ENCODE assay signal across 15 cellular contexts in the genomic region with DNA sequence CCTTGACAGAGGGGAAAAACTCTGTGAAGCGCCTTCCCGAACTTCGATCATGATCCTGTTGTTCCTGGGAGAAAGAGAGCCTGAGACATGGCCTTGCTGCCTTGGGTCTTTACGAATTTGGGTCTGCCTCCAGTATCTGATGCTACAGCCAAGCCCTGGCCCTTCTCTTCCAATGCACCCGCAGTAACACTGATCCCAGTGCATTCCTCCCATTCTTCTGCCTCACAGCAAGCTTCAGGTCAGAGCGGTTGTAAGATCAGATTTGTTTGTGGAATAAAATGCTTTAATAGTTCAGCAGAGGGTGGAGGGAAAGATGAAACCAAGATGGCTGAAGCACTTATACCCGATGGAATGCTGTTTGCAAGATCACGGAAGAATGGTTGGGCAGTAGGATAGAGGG.
DNase-seq lines count a peak whose midpoint lies in the region; ATAC-seq and TF ChIP-seq lines count a peak whose summit lies in the region.
"Had no signal": no experiment of that assay in that cellular context is flagged by ENCODE, and none has a peak within 500 bp of the region (broad histone marks: within the 10 kb centered on the region; RNA-seq: fewer than 3 reads in every experiment).

No MANE protein-coding gene starts in this region.

- ATAC-seq in Right ventricle myocardium inferior, result peak; percentile 8
- ATAC-seq in right cardiac atrium, result no peak
- peak; percentile 50 for ATAC-seq in sciatic nerve
- no peak for ATAC-seq in GM21723 (IDR thresholded peaks at IDR 0.05; ENCODE audit: unreplicated experiment)
- ATAC-seq: CD8-positive, alpha-beta T cell; HepG2 had no signal

- no peak overlapping the region for H3K27ac ChIP-seq in right cardiac atrium (ENCODE audit: low read length)
- no peak overlapping the region for H3K27ac ChIP-seq in OCI-LY7 (ENCODE audit: low read depth, low read length, poor library complexity, severe bottlenecking)
- H3K27ac ChIP-seq: 22Rv1; BLaER1 treated with 17β-estradiol and CSF1 and Interleukin-3, amounts not matched to agents 10 nM and 100 nM had no signal

- no peaks in the 10 kb centered on the region for H3K79me2 ChIP-seq in OCI-LY7 (ENCODE audit: insufficient read depth, low read depth, low read length)

- H3K27me3 ChIP-seq in right cardiac atrium (ENCODE audit: control insufficient read depth, insufficient read depth), result no peaks in the 10 kb centered on the region
- H3K27me3 ChIP-seq: BLaER1 treated with 17β-estradiol and CSF1 and Interleukin-3, amounts not matched to agents 10 nM and 100 nM had no signal

- no peaks in the 10 kb centered on the region for H3K36me3 ChIP-seq in OCI-LY7 (ENCODE audit: insufficient read depth, low read length)
- H3K36me3 ChIP-seq: BLaER1 treated with 17β-estradiol and CSF1 and Interleukin-3, amounts not matched to agents 10 nM and 100 nM had no signal

- POLR2A ChIA-PET in OCI-LY7 (lab: Charles Lee), result no interaction called here

- CTCF ChIA-PET in OCI-LY7 (lab: Charles Lee; ENCODE audit: unreplicated experiment), result no interaction called here

- H3K9me3 ChIP-seq in right cardiac atrium (ENCODE audit: control insufficient read depth, low read length), result no peaks in the 10 kb centered on the region
- H3K9me3 ChIP-seq in OCI-LY7 (ENCODE audit: low read length), result peaks cover 12% of the 10 kb centered on the region; the same call in 1 of the 2 replicates

- no peak overlapping the region for H3K4me3 ChIP-seq in right cardiac atrium (ENCODE audit: low read length)
- H3K4me3 ChIP-seq in OCI-LY7 (ENCODE audit: low read depth, low read length, poor library complexity, severe bottlenecking), result no peak overlapping the region
- H3K4me3 ChIP-seq: BLaER1 treated with 17β-estradiol and CSF1 and Interleukin-3, amounts not matched to agents 10 nM and 100 nM had no signal

- no peaks in the 10 kb centered on the region for H3K4me1 ChIP-seq in right cardiac atrium (ENCODE audit: control insufficient read depth, insufficient read depth, low read length)
- peaks cover 6% of the 10 kb centered on the region for H3K4me1 ChIP-seq in OCI-LY7 (ENCODE audit: insufficient read depth, low read length, poor library complexity, severe bottlenecking)

- WGBS in right cardiac atrium, result 87% methylated on average over 8 of the region's 8 CpGs

- no TSS peak for BruUV-seq in OCI-LY7 (replicated peaks; lab: Mats Ljungman, UMichigan)

- intact Hi-C loops in Right ventricle myocardium inferior (cut with DNase I), result no loop called here
- intact Hi-C loops in right cardiac atrium (cut with DNase I), result no loop called here
- intact Hi-C loops in sciatic nerve (cut with DNase I), result no loop called here
- intact Hi-C loops in OCI-LY7 (cut with micrococcal nuclease; ENCODE audit: unreplicated experiment), result no loop called here

- DNase-seq in Right ventricle myocardium inferior (ENCODE audit: missing footprints), result no peak
- DNase-seq in right cardiac atrium, result no peak
- DNase-seq in islet precursor cell, result peak; percentile 54
- DNase-seq in sciatic nerve (ENCODE audit: low spot score), result no peak
- no peak for DNase-seq in A172 (ENCODE audit: low spot score)
- no peak for DNase-seq in OCI-LY7 (ENCODE audit: low spot score)
- DNase-seq: Calu3; CD8-positive, alpha-beta T cell; DMS79 treated with DMSO at 0.1 percent for 48 hours; GF-D8; H9 had no signal

- no peaks in the 10 kb centered on the region for H4K20me1 ChIP-seq in OCI-LY7 (ENCODE audit: insufficient read depth, low read length)
- H4K20me1 ChIP-seq: BLaER1 treated with 17β-estradiol and CSF1 and Interleukin-3, amounts not matched to agents 10 nM and 100 nM had no signal

- no peak overlapping the region for H3K4me2 ChIP-seq in OCI-LY7 (ENCODE audit: low read length)
- H3K4me2 ChIP-seq: BLaER1 treated with 17β-estradiol and CSF1 and Interleukin-3, amounts not matched to agents 10 nM and 100 nM had no signal

- TF ChIP-seq CTCF in OCI-LY7 (conservative IDR thresholded peaks at IDR 0.05; ENCODE audit: low read length), result no peak

- H2AFZ ChIP-seq in OCI-LY7 (ENCODE audit: low read length), result no peak overlapping the region

- no peaks in the 10 kb centered on the region for H3K9me2 ChIP-seq in OCI-LY7 (ENCODE audit: insufficient read depth, low read length)

Comparison
In these comparisons a context has a peak if more than half of its experiments do, and no peak if none do; other contexts are left out.
1. ATAC-seq: peak in Right ventricle myocardium inferior (single experiment) and sciatic nerve (single experiment); none in right cardiac atrium (0 of 2) and GM21723 (single experiment).